In the genomic region with DNA sequence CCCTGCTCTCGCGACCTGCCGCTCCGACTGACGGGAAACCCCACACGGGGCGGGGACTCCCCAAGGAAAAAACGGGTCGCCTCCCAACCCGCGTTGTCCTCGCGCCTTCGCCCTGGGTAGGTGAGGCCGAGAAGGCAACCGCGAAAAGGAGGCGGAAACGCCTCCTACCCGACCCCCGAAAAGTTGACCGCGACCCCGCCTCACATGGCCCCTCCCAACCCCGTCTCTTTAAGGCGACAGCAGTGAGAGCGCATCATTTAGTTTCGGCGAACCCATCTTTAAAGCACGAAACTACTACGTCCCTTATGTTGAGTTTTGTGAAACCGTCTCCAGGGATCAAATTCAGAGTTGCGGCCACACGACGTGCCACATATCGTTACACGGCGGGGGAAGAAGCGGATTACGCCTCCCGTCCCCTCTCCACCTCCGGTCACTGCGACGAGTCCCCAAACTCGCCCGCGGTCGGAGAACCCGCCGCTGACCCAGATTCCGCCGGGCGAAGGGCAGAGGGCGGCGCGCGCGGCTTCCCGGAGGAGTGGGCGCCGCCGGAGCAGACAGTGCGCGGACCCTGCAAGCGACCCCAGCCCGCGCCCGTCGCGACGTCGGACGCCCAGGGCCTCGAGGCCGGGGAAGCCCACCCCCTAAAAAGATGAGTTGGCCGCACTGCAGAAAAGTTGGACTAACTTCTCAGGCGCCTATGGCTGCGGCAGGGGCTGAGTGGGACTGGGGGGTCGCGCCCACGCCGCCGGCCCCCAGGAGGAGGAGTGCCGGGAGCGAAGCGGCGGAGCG, we compare ENCODE assay signal across 8 cellular contexts.
A peak's percentile ranks its signal among the peaks of the same experiment; 100 is the strongest.
DNase-seq lines count a peak whose midpoint lies in the region; ATAC-seq lines count a peak whose summit lies in the region.

No MANE protein-coding gene starts in this region.

- DNase-seq in NCI-H1436 (lab: John Stamatoyannopoulos, UW) (peak; percentile 13), NCI-H1436 treated with DMSO at 0.1 percent for 48 hours (lab: John Stamatoyannopoulos, UW) (no peak), NCI-H2107 treated with DMSO at 0.1 percent for 48 hours (lab: John Stamatoyannopoulos, UW; ENCODE audit: unreplicated experiment) (peak; percentile 69), caudate nucleus (lab: John Stamatoyannopoulos, UW) (peak in 54 of 61 donors; percentile 8 to 78 (median 55)), kidney glomerular epithelial cell (lab: John Stamatoyannopoulos, UW) (peak; percentile 51)
- DNase-seq in activated CD4-positive, CD25-positive, alpha-beta regulatory T cell (lab: John Stamatoyannopoulos, UW): peak; percentile 63 to 68 (median 64)
- peak; percentile 67 to 90 (median 76) for DNase-seq in stimulated activated CD4-positive, alpha-beta T cell treated with anti-CD3 and anti-CD28 coated beads, Interleukin-1b, Interleukin-23, amount 100 ng/mL, for 24 hours (ENCODE audit: low read depth in 4 of 4, low spot score in 1 of 4)

- peak overlapping the region; percentile 95 for H3K27ac ChIP-seq in caudate nucleus (ENCODE audit: low read depth, low read length)

- ATAC-seq in HG02798 (IDR thresholded peaks at IDR 0.05; ENCODE audit: poor library complexity, unreplicated experiment): peak; percentile 59
